Comparison of ENCODE assay signal across 13 cellular contexts in the genomic region with DNA sequence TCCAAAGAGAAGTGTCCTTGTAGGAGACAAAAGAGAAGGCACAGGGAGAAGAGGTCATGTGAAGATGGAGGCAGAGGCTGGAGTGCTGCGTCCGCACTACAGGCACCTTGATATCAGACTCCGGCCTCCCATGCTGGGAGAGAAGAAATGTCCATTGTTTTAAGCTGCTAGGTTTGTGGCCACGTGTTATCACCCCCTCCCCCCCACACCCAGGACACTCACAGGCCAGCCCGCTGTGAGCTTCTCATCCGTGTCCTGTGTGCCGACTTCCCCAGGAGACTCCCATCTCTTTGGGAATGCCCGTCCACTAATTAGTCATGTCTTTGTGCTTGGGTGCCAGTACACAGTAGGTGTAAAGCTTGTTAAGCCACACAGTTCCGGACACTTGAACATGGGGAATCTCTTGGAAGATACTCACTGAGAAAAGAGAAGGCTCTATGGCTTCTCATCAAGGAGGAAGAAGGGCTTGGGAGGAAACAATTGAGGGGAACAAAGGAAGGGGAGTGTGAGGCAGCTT.
"Had no signal": no experiment of that assay in that cellular context is flagged by ENCODE, and none has a peak within 500 bp of the region (broad histone marks: within the 10 kb centered on the region; RNA-seq: fewer than 3 reads in every experiment).

No MANE protein-coding gene starts in this region.

- H3K27ac ChIP-seq: ascending aorta, left ventricle myocardium inferior, right atrium auricular region, transverse colon had no signal

- H3K9me3 ChIP-seq: ascending aorta, left ventricle myocardium inferior, right atrium auricular region, transverse colon had no signal

- H3K4me1 ChIP-seq: ascending aorta, left ventricle myocardium inferior, right atrium auricular region, transverse colon had no signal

- H3K9me3 Mint-ChIP-seq: activated T-helper 1 cell treated with anti-CD3 and anti-CD28 coated beads, Interleukin-12 subunit alpha, Interleukin-12 subunit beta, Interleukin-2, Interleukin-4 antibody, amounts not matched to agents 30 ng/mL and 10 ng/mL and 1 ng/mL, durations not matched to agents 14 hours and 24 hours and 36 hours; natural killer cell had no signal

- H3K27ac Mint-ChIP-seq: activated T-helper 1 cell treated with anti-CD3 and anti-CD28 coated beads, Interleukin-12 subunit alpha, Interleukin-12 subunit beta, Interleukin-2, Interleukin-4 antibody, amounts not matched to agents 30 ng/mL and 10 ng/mL and 1 ng/mL, durations not matched to agents 14 hours and 24 hours and 36 hours; natural killer cell; progenitor cell of endocrine pancreas had no signal

- H3K4me3 ChIP-seq: ascending aorta, left ventricle myocardium inferior, right atrium auricular region, transverse colon had no signal

- H3K36me3 ChIP-seq: ascending aorta, left ventricle myocardium inferior, right atrium auricular region, transverse colon had no signal

- H3K27me3 ChIP-seq: ascending aorta, right atrium auricular region, transverse colon had no signal

- H3K36me3 Mint-ChIP-seq: natural killer cell had no signal

- H3K4me3 Mint-ChIP-seq: activated T-helper 1 cell treated with anti-CD3 and anti-CD28 coated beads, Interleukin-12 subunit alpha, Interleukin-12 subunit beta, Interleukin-2, Interleukin-4 antibody, amounts not matched to agents 30 ng/mL and 10 ng/mL and 1 ng/mL, durations not matched to agents 14 hours and 24 hours and 36 hours; natural killer cell had no signal

- DNase-seq: activated naive CD4-positive, alpha-beta T cell treated with Interleukin-2 at 50 U/mL for 16 hours; left ventricle myocardium inferior; natural killer cell; small intestine; stimulated activated CD4-positive, alpha-beta T cell treated with anti-CD3 and anti-CD28 coated beads, Interleukin-4, amount 100 ng/mL, for 4 hours; stimulated activated CD8-positive, alpha-beta memory T cell treated with anti-CD3 and anti-CD28 coated beads, Interleukin-4, amount 100 ng/mL, for 48 hours; stimulated activated naive CD4-positive, alpha-beta T cell treated with Interleukin-2 at 50 U/mL for 16 hours; substantia nigra had no signal

- H3K4me1 Mint-ChIP-seq: natural killer cell had no signal
